Comparison of ENCODE assay signal across 25 cellular contexts in the genomic region with DNA sequence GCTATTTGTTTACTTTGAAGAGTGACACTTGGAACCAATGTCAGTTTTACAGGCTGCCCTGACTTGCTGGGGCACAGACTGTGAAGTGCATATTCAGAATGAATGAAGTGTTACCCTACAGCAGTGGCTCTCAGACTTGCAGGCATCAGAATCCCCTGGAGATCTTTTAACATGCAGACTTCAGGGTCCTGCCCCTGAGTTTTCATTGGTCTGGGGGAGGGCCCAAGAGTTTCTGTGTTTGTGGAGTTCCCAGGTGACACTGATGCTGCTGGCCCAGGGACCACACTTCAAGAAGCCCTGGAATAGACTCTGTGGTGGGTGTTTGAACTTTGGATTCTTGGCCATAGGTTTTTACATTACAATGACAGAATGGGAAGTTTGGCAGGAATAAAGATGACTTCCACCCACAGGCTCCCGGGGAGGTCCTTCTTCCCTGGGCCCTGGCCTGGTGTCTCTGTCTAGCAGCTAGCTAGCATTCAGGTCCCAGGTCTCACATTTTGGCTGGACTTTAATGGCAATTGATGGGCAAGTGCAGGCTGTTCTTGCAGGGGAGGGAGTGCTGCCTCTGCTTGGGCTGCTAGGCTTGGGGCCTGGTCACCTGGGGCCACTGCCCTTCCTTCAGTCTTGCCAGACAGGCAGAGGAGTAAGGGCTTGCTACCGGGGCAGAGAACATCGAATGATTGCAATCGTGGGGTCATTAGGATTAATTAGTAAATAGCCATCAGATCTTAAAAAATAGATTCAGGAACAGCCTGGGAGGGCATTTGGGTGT.
"Had no signal": no experiment of that assay in that cellular context is flagged by ENCODE, and none has a peak within 500 bp of the region (broad histone marks: within the 10 kb centered on the region; RNA-seq: fewer than 3 reads in every experiment).

No MANE protein-coding gene starts in this region.

- H3K4me3 ChIP-seq: coronary artery, left lung, mucosa of descending colon, smooth muscle cell, thoracic aorta, upper lobe of right lung had no signal

- H3K4me3 Mint-ChIP-seq: activated CD4-positive, alpha-beta T cell treated with anti-CD3 and anti-CD28 coated beads, Interleukin-2, amount 10 ng/mL, durations not matched to agents 7 days and 5 days; activated CD8-positive, alpha-beta T cell treated with anti-CD3 and anti-CD28 coated beads, Interleukin-2, amount 10 ng/mL, durations not matched to agents 7 days and 5 days; activated naive CD4-positive, alpha-beta T cell treated with anti-CD3 and anti-CD28 coated beads, Interleukin-2, amount 10 ng/mL, durations not matched to agents 7 days and 5 days; activated naive CD8-positive, alpha-beta T cell treated with anti-CD3 and anti-CD28 coated beads, Interleukin-2, amount 50 U/mL, for 24 hours; stimulated activated memory B cell treated with anti-CD40 and anti-IgM and Interleukin-4, amounts not matched to agents 10 μg/mL and 1 μg/mL and 100 μg/mL, for 72 hours; T-helper 1 cell treated with Interleukin-12 subunit alpha and Interleukin-12 subunit beta and Interleukin-4 antibody, amounts not matched to agents 30 μg/mL and 1 μg/mL, for 36 hours had no signal

- H3K36me3 Mint-ChIP-seq: naive B cell; stimulated activated memory B cell treated with anti-CD40 and anti-IgM and Interleukin-4, amounts not matched to agents 10 μg/mL and 1 μg/mL and 100 μg/mL, for 72 hours had no signal

- H3K27me3 Mint-ChIP-seq: activated CD4-positive, alpha-beta T cell treated with anti-CD3 and anti-CD28 coated beads, Interleukin-2, amount 10 ng/mL, durations not matched to agents 7 days and 5 days; activated naive CD8-positive, alpha-beta T cell treated with anti-CD3 and anti-CD28 coated beads, Interleukin-2, amount 50 U/mL, for 24 hours; stimulated activated memory B cell treated with anti-CD40 and anti-IgM and Interleukin-4, amounts not matched to agents 10 μg/mL and 1 μg/mL and 100 μg/mL, for 72 hours had no signal

- H3K4me1 ChIP-seq: left lung, upper lobe of right lung had no signal

- H3K9me3 Mint-ChIP-seq: stimulated activated memory B cell treated with anti-CD40 and anti-IgM and Interleukin-4, amounts not matched to agents 10 μg/mL and 1 μg/mL and 100 μg/mL, for 72 hours; T-helper 1 cell treated with Interleukin-12 subunit alpha and Interleukin-12 subunit beta and Interleukin-4 antibody, amounts not matched to agents 30 μg/mL and 1 μg/mL, for 36 hours had no signal

- H3K27me3 ChIP-seq: brain microvascular endothelial cell, left lung, upper lobe of right lung had no signal

- H3K36me3 ChIP-seq: brain microvascular endothelial cell, left lung, thoracic aorta, upper lobe of right lung had no signal

- H3K27ac Mint-ChIP-seq: activated CD4-positive, alpha-beta T cell treated with anti-CD3 and anti-CD28 coated beads, Interleukin-2, amount 10 ng/mL, durations not matched to agents 7 days and 5 days; activated CD8-positive, alpha-beta T cell treated with anti-CD3 and anti-CD28 coated beads, Interleukin-2, amount 10 ng/mL, durations not matched to agents 7 days and 5 days; activated naive CD4-positive, alpha-beta T cell treated with anti-CD3 and anti-CD28 coated beads, Interleukin-2, amount 10 ng/mL, durations not matched to agents 7 days and 5 days; activated naive CD8-positive, alpha-beta T cell treated with anti-CD3 and anti-CD28 coated beads, Interleukin-2, amount 50 U/mL, for 24 hours; naive B cell; stimulated activated memory B cell treated with anti-CD40 and anti-IgM and Interleukin-4, amounts not matched to agents 10 μg/mL and 1 μg/mL and 100 μg/mL, for 72 hours; T-helper 1 cell treated with Interleukin-12 subunit alpha and Interleukin-12 subunit beta and Interleukin-4 antibody, amounts not matched to agents 30 μg/mL and 1 μg/mL, for 36 hours had no signal

- H3K4me2 ChIP-seq: smooth muscle cell had no signal

- H3K4me1 Mint-ChIP-seq: naive B cell; stimulated activated memory B cell treated with anti-CD40 and anti-IgM and Interleukin-4, amounts not matched to agents 10 μg/mL and 1 μg/mL and 100 μg/mL, for 72 hours had no signal

- H3K27ac ChIP-seq: brain microvascular endothelial cell, coronary artery, left lung, thoracic aorta, upper lobe of right lung had no signal

- ATAC-seq: activated CD4-positive, CD25-positive, alpha-beta regulatory T cell treated with anti-CD3 and anti-CD28 coated beads, Interleukin-2, amount 50 U/mL, for 24 hours; activated CD8-positive, alpha-beta T cell treated with anti-CD3 and anti-CD28 coated beads, Interleukin-2, amount 10 ng/mL, durations not matched to agents 7 days and 5 days; activated naive CD8-positive, alpha-beta T cell treated with anti-CD3 and anti-CD28 coated beads, Interleukin-2, amount 50 U/mL, for 24 hours; left lung; mucosa of descending colon; sciatic nerve; stimulated activated memory B cell treated with anti-CD40 and anti-IgM and Interleukin-4, amounts not matched to agents 10 μg/mL and 1 μg/mL and 100 μg/mL, for 72 hours; upper lobe of right lung had no signal

- DNase-seq: activated CD4-positive, alpha-beta T cell treated with anti-CD3 and anti-CD28 coated beads, Interleukin-2, amount 10 ng/mL, durations not matched to agents 7 days and 5 days; activated CD8-positive, alpha-beta memory T cell treated with anti-CD3 and anti-CD28 coated beads, Interleukin-2, amount 50 U/mL, for 4 hours; activated CD8-positive, alpha-beta T cell treated with anti-CD3 and anti-CD28 coated beads, Interleukin-2, amount 10 ng/mL, durations not matched to agents 7 days and 5 days; activated effector memory CD4-positive, alpha-beta T cell treated with Interleukin-2 at 50 U/mL for 16 hours; activated naive CD4-positive, alpha-beta T cell treated with anti-CD3 and anti-CD28 coated beads, Interleukin-2, amount 10 ng/mL, durations not matched to agents 7 days and 5 days; activated naive CD8-positive, alpha-beta T cell treated with anti-CD3 and anti-CD28 coated beads, Interleukin-2, amount 50 U/mL, for 24 hours; activated T-cell treated with anti-CD3 and anti-CD28 coated beads, Interleukin-2, amount 50 U/mL, for 48 hours; anterior cingulate cortex; brain microvascular endothelial cell; central memory CD4-positive, alpha-beta T cell; erythroblast; hypothalamus; left lung; mammary epithelial cell; mucosa of descending colon; naive B cell; stimulated activated CD4-positive, alpha-beta T cell treated with anti-CD3 and anti-CD28 coated beads, Interleukin-4, amount 100 ng/mL, for 4 hours; upper lobe of right lung had no signal
